25 cellular contexts compared by ENCODE assay signal in genomic region chr16:4083347-4083870, GRCh38.
"Had no signal": no experiment of that assay in that cellular context is flagged by ENCODE, and none has a peak within 500 bp of the region (broad histone marks: within the 10 kb centered on the region; RNA-seq: fewer than 3 reads in every experiment).

No MANE protein-coding gene starts in this region.

- H3K27ac ChIP-seq: left ventricle myocardium inferior, pancreas, prostate gland, skin epidermis, stomach, testis, transverse colon, upper lobe of right lung had no signal

- H3K27ac Mint-ChIP-seq: memory B cell; stimulated activated naive B cell treated with anti-CD40 and anti-IgM and Interleukin-4, amounts not matched to agents 10 μg/mL and 1 μg/mL and 100 μg/mL, for 72 hours had no signal

- H3K4me3 Mint-ChIP-seq: memory B cell; nephron; neural crest cell; stimulated activated naive B cell treated with anti-CD40 and anti-IgM and Interleukin-4, amounts not matched to agents 10 μg/mL and 1 μg/mL and 100 μg/mL, for 72 hours had no signal

- H3K4me1 ChIP-seq: pancreas, prostate gland had no signal

- ATAC-seq: naive thymus-derived CD8-positive, alpha-beta T cell; pancreas; right cardiac atrium; sciatic nerve; stimulated activated naive B cell treated with anti-CD40 and anti-IgM and Interleukin-4, amounts not matched to agents 10 μg/mL and 1 μg/mL and 100 μg/mL, for 72 hours; stimulated activated naive CD8-positive, alpha-beta T cell treated with anti-CD3 and anti-CD28 coated beads, Interleukin-15, Interleukin-2, amounts not matched to agents 100 U/mL and 50 U/mL, for 24 hours had no signal

- FAIRE-seq: pancreas had no signal

- H3K27me3 Mint-ChIP-seq: naive thymus-derived CD8-positive, alpha-beta T cell; stimulated activated naive B cell treated with anti-CD40 and anti-IgM and Interleukin-4, amounts not matched to agents 10 μg/mL and 1 μg/mL and 100 μg/mL, for 72 hours had no signal

- DNase-seq: islet precursor cell; left ventricle myocardium inferior; naive thymus-derived CD8-positive, alpha-beta T cell; nucleus accumbens; pancreas; posterior cingulate gyrus; retina; right cardiac atrium; stimulated activated CD4-positive, alpha-beta T cell treated with anti-CD3 and anti-CD28 coated beads, Interleukin-12 subunit alpha, Interleukin-12 subunit beta, amount 100 ng/mL, for 4 hours; stimulated activated CD4-positive, alpha-beta T cell treated with anti-CD3 and anti-CD28 coated beads, Interleukin-15, amount 100 ng/mL, for 24 hours; stimulated activated CD4-positive, alpha-beta T cell treated with anti-CD3 and anti-CD28 coated beads, Interleukin-2, amount 100 ng/mL, for 24 hours; stimulated activated CD4-positive, alpha-beta T cell treated with anti-CD3 and anti-CD28 coated beads, Interleukin-4, amount 100 ng/mL, for 1 hour; stimulated activated naive B cell treated with anti-CD40 and anti-IgM and Interleukin-4, amounts not matched to agents 10 μg/mL and 1 μg/mL and 100 μg/mL, for 72 hours; stimulated activated naive CD8-positive, alpha-beta T cell treated with anti-CD3 and anti-CD28 coated beads, Interleukin-15, Interleukin-2, amounts not matched to agents 100 U/mL and 50 U/mL, for 24 hours; stomach; testis; thyroid gland; transverse colon; upper lobe of right lung had no signal

- H3K9me3 ChIP-seq: left ventricle myocardium inferior, pancreas, prostate gland, stomach, testis, thyroid gland, transverse colon, upper lobe of right lung had no signal

- H3K9me3 Mint-ChIP-seq: naive thymus-derived CD8-positive, alpha-beta T cell; nephron had no signal

- H3K36me3 ChIP-seq: left ventricle myocardium inferior, pancreas, prostate gland, stomach, thyroid gland, transverse colon, upper lobe of right lung had no signal

- H3K4me3 ChIP-seq: left ventricle myocardium inferior, pancreas, prostate gland, skin epidermis, stomach, testis, thyroid gland, transverse colon, upper lobe of right lung had no signal

- H3K36me3 Mint-ChIP-seq: naive thymus-derived CD8-positive, alpha-beta T cell had no signal

- H3K27me3 ChIP-seq: pancreas, stomach, testis, thyroid gland, transverse colon, upper lobe of right lung had no signal
